In the genomic region with DNA sequence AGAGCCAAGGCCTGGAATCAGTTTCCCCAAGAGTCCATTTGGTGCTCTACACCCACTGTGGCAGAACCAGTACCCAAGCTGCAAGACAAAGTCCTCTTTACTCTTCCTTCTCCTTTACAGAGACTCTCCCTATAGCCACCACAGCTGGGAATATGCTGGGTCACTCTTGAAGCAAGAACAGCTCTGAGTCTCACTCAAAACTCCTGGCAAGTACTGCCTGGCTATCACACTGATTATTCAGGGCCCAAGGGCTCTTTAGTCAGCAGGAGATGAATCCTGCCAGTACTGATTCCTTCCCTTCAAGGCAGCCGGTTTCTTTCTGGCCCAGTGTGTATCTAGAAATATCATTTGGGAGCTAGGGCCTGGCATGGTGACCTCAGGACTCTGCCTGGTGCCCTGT, we compare ENCODE assay signal across 26 cellular contexts.
"Had no signal": no experiment of that assay in that cellular context is flagged by ENCODE, and none has a peak within 500 bp of the region (broad histone marks: within the 10 kb centered on the region; RNA-seq: fewer than 3 reads in every experiment).

No MANE protein-coding gene starts in this region.

- ATAC-seq: activated CD4-positive, CD25-positive, alpha-beta regulatory T cell treated with anti-CD3 and anti-CD28 coated beads, Interleukin-2, amount 50 U/mL, for 24 hours; activated CD8-positive, alpha-beta T cell treated with anti-CD3 and anti-CD28 coated beads for 36 hours; activated T-cell treated with anti-CD3 and anti-CD28 coated beads, Interleukin-2, amount 50 U/mL, for 4 hours; activated T-helper 17 cell treated with anti-CD3 and anti-CD28 coated beads, Interleukin-2, amount 50 U/mL, for 72 hours; foreskin keratinocyte; gastrocnemius medialis; T-helper 17 cell had no signal

- H3K27me3 ChIP-seq: brain microvascular endothelial cell, esophagus squamous epithelium, foreskin keratinocyte, gastrocnemius medialis had no signal

- H3K27ac ChIP-seq: brain microvascular endothelial cell, epithelial cell of prostate, esophagus squamous epithelium, foreskin keratinocyte, gastrocnemius medialis, WERI-Rb-1 had no signal

- H3K4me3 ChIP-seq: esophagus squamous epithelium, gastrocnemius medialis had no signal

- H3K4me1 ChIP-seq: esophagus squamous epithelium, foreskin keratinocyte had no signal

- H3K9me3 ChIP-seq: esophagus squamous epithelium, gastrocnemius medialis had no signal

- H3K36me3 ChIP-seq: brain microvascular endothelial cell, esophagus squamous epithelium, gastrocnemius medialis, WERI-Rb-1 had no signal

- DNase-seq: activated B cell treated with CpG ODN at 0.5 μM for 24 hours; activated CD4-positive, alpha-beta T cell treated with anti-CD3 and anti-CD28 coated beads for 48 hours; activated CD4-positive, alpha-beta T cell treated with anti-CD3 and anti-CD28 coated beads, Interleukin-2, amount 50 U/mL, for 1 hour; activated CD4-positive, alpha-beta T cell treated with anti-CD3 and anti-CD28 coated beads, Interleukin-2, amount 50 U/mL, for 48 hours; activated CD8-positive, alpha-beta memory T cell treated with anti-CD3 and anti-CD28 coated beads for 24 hours; activated CD8-positive, alpha-beta T cell treated with anti-CD3 and anti-CD28 coated beads for 36 hours; activated effector memory CD4-positive, alpha-beta T cell treated with Interleukin-2 at 50 U/mL for 16 hours; activated gamma-delta T cell treated with Interleukin-2 at 50 U/mL for 16 hours; activated naive CD4-positive, alpha-beta T cell treated with anti-CD3 and anti-CD28 coated beads, Interleukin-2, amount 50 U/mL, for 16 hours; activated naive CD4-positive, alpha-beta T cell treated with Interleukin-2 at 50 U/mL for 16 hours; activated T-cell treated with anti-CD3 and anti-CD28 coated beads, Interleukin-2, amount 50 U/mL, for 4 hours; amniotic stem cell; anterior cingulate cortex; brain microvascular endothelial cell; effector CD8-positive, alpha-beta T cell; esophagus squamous epithelium; foreskin keratinocyte; gastrocnemius medialis; glutamatergic neuron; T-helper 1 cell; T-helper 17 cell; T1000; WERI-Rb-1 had no signal
